Comparison of ENCODE assay signal across 14 cellular contexts in genomic region chr22:47592791-47593190, GRCh38.
DNase-seq lines count a peak whose midpoint lies in the region; ATAC-seq and TF ChIP-seq lines count a peak whose summit lies in the region.
"Had no signal": no experiment of that assay in that cellular context is flagged by ENCODE, and none has a peak within 500 bp of the region (broad histone marks: within the 10 kb centered on the region; RNA-seq: fewer than 3 reads in every experiment).

No MANE protein-coding gene starts in this region.

- TF ChIP-seq EP300 in sigmoid colon (IDR thresholded peaks at IDR 0.05), result no peak

- intact Hi-C loops in sigmoid colon (cut with DNase I), result no loop called here
- intact Hi-C loops in vagina (cut with DNase I), result no loop called here

- H3K4me3 Mint-ChIP-seq in endodermal cell, result no peak overlapping the region
- H3K4me3 Mint-ChIP-seq: CD8-positive, alpha-beta memory T cell had no signal

- no peaks in the 10 kb centered on the region for H3K36me3 Mint-ChIP-seq in endodermal cell (ENCODE audit: low read depth)
- H3K36me3 Mint-ChIP-seq: CD8-positive, alpha-beta memory T cell had no signal

- no peak overlapping the region for H3K4me3 ChIP-seq in endodermal cell (ENCODE audit: low read length)
- no peak overlapping the region for H3K4me3 ChIP-seq in sigmoid colon
- no peak overlapping the region for H3K4me3 ChIP-seq in vagina
- H3K4me3 ChIP-seq: BLaER1, HAP-1 had no signal

- peaks cover 2% of the 10 kb centered on the region for H3K27me3 Mint-ChIP-seq in endodermal cell (ENCODE audit: insufficient read depth)

- TF ChIP-seq POLR2A in sigmoid colon (IDR thresholded peaks at IDR 0.05), result no peak
- TF ChIP-seq POLR2A in vagina (IDR thresholded peaks at IDR 0.05), result no peak

- WGBS in endodermal cell (ENCODE audit: insufficient coverage in 1 of 2, insufficient read length in 1 of 2), 2 experiments, result 77 to 92% methylated on average over 4 to 9 of the region's 9 CpGs
- 86 to 90% methylated on average over 9 of the region's 9 CpGs for WGBS in sigmoid colon, 2 donors

- ATAC-seq in GM21825 (IDR thresholded peaks at IDR 0.05; ENCODE audit: unreplicated experiment), result no peak

- no peaks in the 10 kb centered on the region for H3K27me3 ChIP-seq in endodermal cell (ENCODE audit: control insufficient read depth, insufficient read depth, low read length, poor library complexity, severe bottlenecking)
- no peaks in the 10 kb centered on the region for H3K27me3 ChIP-seq in sigmoid colon
- no peaks in the 10 kb centered on the region for H3K27me3 ChIP-seq in vagina
- H3K27me3 ChIP-seq: BLaER1 had no signal

- H3K9me3 ChIP-seq in endodermal cell (ENCODE audit: control insufficient read depth, low read length) (peaks cover 19% of the 10 kb centered on the region), sigmoid colon (no peaks in the 10 kb centered on the region), vagina (no peaks in the 10 kb centered on the region)
- H3K9me3 ChIP-seq: BLaER1, Caco-2, HAP-1 had no signal

- H3K4me1 ChIP-seq in endodermal cell (ENCODE audit: control insufficient read depth, insufficient read depth, low read length) (no peaks in the 10 kb centered on the region), sigmoid colon (no peaks in the 10 kb centered on the region), vagina (no peaks in the 10 kb centered on the region)
- H3K4me1 ChIP-seq: BLaER1, HAP-1 had no signal

- no peaks in the 10 kb centered on the region for H3K36me3 ChIP-seq in endodermal cell (ENCODE audit: control insufficient read depth, insufficient read depth, low read length)
- H3K36me3 ChIP-seq in sigmoid colon, result no peaks in the 10 kb centered on the region
- no peaks in the 10 kb centered on the region for H3K36me3 ChIP-seq in vagina
- H3K36me3 ChIP-seq: BLaER1, HAP-1 had no signal

- DNase-seq in activated effector memory CD4-positive, alpha-beta T cell treated with anti-CD3 and anti-CD28 coated beads, Interleukin-2, amount 50 U/mL, for 16 hours, result peak; percentile 42
- no peak for DNase-seq in activated effector memory CD4-positive, alpha-beta T cell treated with Interleukin-2 at 50 U/mL for 16 hours
- DNase-seq in endodermal cell, result peak; percentile 10
- peak; percentile 39 for DNase-seq in sigmoid colon
- peak; percentile 52 to 64 for DNase-seq in vagina (ENCODE audit: extremely low spot score in 2 of 2)
- no peak for DNase-seq in stimulated activated CD4-positive, alpha-beta T cell treated with anti-CD3 and anti-CD28 coated beads, Interleukin-15, amount 100 ng/mL, for 24 hours
- DNase-seq: 8988T; AML-193; Caco-2; CD8-positive, alpha-beta memory T cell; GF-D8 had no signal

- H3K4me1 Mint-ChIP-seq in endodermal cell, result no peaks in the 10 kb centered on the region
- H3K4me1 Mint-ChIP-seq: CD8-positive, alpha-beta memory T cell had no signal

- no peak overlapping the region for H3K27ac ChIP-seq in endodermal cell (ENCODE audit: low read depth, low read length)
- no peak overlapping the region for H3K27ac ChIP-seq in sigmoid colon
- no peak overlapping the region for H3K27ac ChIP-seq in vagina
- H3K27ac ChIP-seq: BLaER1 had no signal

- peaks cover 92% of the 10 kb centered on the region for H3K9me3 Mint-ChIP-seq in endodermal cell

- no peak overlapping the region for H3K9ac ChIP-seq in endodermal cell (ENCODE audit: extremely low read depth, low read length, poor library complexity, severe bottlenecking)
- H3K9ac ChIP-seq: BLaER1 had no signal

- TF ChIP-seq CTCF in endodermal cell (conservative IDR thresholded peaks at IDR 0.05) (no peak), sigmoid colon (IDR thresholded peaks at IDR 0.05) (no peak), vagina (IDR thresholded peaks at IDR 0.05) (no peak)

- H3K27ac Mint-ChIP-seq in endodermal cell, result no peak overlapping the region
- H3K27ac Mint-ChIP-seq: CD8-positive, alpha-beta memory T cell had no signal

Comparison
In these comparisons a context has a peak if more than half of its experiments do, and no peak if none do; other contexts are left out.
1. DNase-seq: peak in activated effector memory CD4-positive, alpha-beta T cell treated with anti-CD3 and anti-CD28 coated beads, Interleukin-2, amount 50 U/mL, for 16 hours (single experiment), endodermal cell (single experiment), sigmoid colon (single experiment) and vagina (2 of 2); none in activated effector memory CD4-positive, alpha-beta T cell treated with Interleukin-2 at 50 U/mL for 16 hours (single experiment) and stimulated activated CD4-positive, alpha-beta T cell treated with anti-CD3 and anti-CD28 coated beads, Interleukin-15, amount 100 ng/mL, for 24 hours (single experiment).